ENCODE assay signal across 30 cellular contexts in the genomic region with DNA sequence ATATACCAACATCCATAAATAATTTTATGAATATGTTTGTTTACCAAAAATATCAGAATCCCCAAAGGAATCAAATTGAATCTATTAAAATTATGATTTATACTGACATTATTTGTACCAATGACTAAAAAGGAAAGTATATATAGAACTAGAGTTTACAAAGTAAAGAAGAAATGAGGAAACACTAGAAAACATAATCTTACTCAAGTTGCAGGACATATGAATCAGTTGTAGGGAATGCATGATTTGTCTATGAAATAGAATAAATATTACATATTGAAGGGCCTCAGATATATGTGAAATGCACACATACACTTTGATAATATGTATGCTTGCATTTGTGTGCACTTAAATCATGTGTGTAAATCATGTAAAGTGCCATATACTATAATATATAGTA.
"Had no signal": no experiment of that assay in that cellular context is flagged by ENCODE, and none has a peak within 500 bp of the region (broad histone marks: within the 10 kb centered on the region; RNA-seq: fewer than 3 reads in every experiment).

No MANE protein-coding gene starts in this region.

- H3K27ac ChIP-seq: brain microvascular endothelial cell, coronary artery, dorsolateral prefrontal cortex, gastroesophageal sphincter, heart right ventricle, hepatocyte had no signal

- ATAC-seq: activated CD4-positive, alpha-beta T cell treated with anti-CD3 and anti-CD28 coated beads for 36 hours; activated CD8-positive, alpha-beta memory T cell treated with anti-CD3 and anti-CD28 coated beads, Interleukin-2, amount 10 ng/mL, durations not matched to agents 7 days and 5 days; activated CD8-positive, alpha-beta T cell treated with anti-CD3 and anti-CD28 coated beads, Interleukin-2, amount 10 ng/mL, durations not matched to agents 7 days and 5 days; activated naive CD8-positive, alpha-beta T cell treated with anti-CD3 and anti-CD28 coated beads, Interleukin-2, amount 50 U/mL, for 24 hours; esophagus mucosa; gastroesophageal sphincter; heart right ventricle; T-helper 17 cell had no signal

- H3K27me3 ChIP-seq: brain microvascular endothelial cell, dorsolateral prefrontal cortex, gastroesophageal sphincter, heart right ventricle, hepatocyte had no signal

- H3K36me3 ChIP-seq: brain microvascular endothelial cell, gastroesophageal sphincter, heart right ventricle had no signal

- DNase-seq: activated CD4-positive, alpha-beta memory T cell treated with anti-CD3 and anti-CD28 coated beads for 36 hours; activated CD4-positive, alpha-beta T cell treated with anti-CD3 and anti-CD28 coated beads for 36 hours; activated CD4-positive, alpha-beta T cell treated with anti-CD3 and anti-CD28 coated beads, Interleukin-2, amount 10 ng/mL, durations not matched to agents 24 days and 14 days; activated CD4-positive, CD25-positive, alpha-beta regulatory T cell; activated CD4-positive, CD25-positive, alpha-beta regulatory T cell treated with anti-CD3 and anti-CD28 coated beads, Interleukin-2, amount 50 U/mL, for 72 hours; activated CD8-positive, alpha-beta memory T cell treated with anti-CD3 and anti-CD28 coated beads, Interleukin-2, amount 10 ng/mL, durations not matched to agents 7 days and 5 days; activated CD8-positive, alpha-beta memory T cell treated with anti-CD3 and anti-CD28 coated beads, Interleukin-2, amount 50 U/mL, for 4 hours; activated CD8-positive, alpha-beta T cell treated with anti-CD3 and anti-CD28 coated beads, Interleukin-2, amount 10 ng/mL, durations not matched to agents 7 days and 5 days; activated effector memory CD4-positive, alpha-beta T cell treated with anti-CD3 and anti-CD28 coated beads, Interleukin-2, amount 50 U/mL, for 16 hours; activated naive CD4-positive, alpha-beta T cell treated with anti-CD3 and anti-CD28 coated beads for 36 hours; activated naive CD8-positive, alpha-beta T cell treated with anti-CD3 and anti-CD28 coated beads for 36 hours; activated naive CD8-positive, alpha-beta T cell treated with anti-CD3 and anti-CD28 coated beads, Interleukin-2, amount 50 U/mL, for 24 hours; activated T-cell treated with anti-CD3 and anti-CD28 coated beads, Interleukin-2, amount 50 U/mL, for 1 hour; activated T-cell treated with anti-CD3 and anti-CD28 coated beads, Interleukin-2, amount 50 U/mL, for 48 hours; amniotic stem cell; anterior cingulate cortex; brain microvascular endothelial cell; caudate nucleus; dorsolateral prefrontal cortex; effector memory CD4-positive, alpha-beta T cell; endodermal cell; foreskin melanocyte; heart right ventricle; T-helper 1 cell; T-helper 17 cell had no signal

- H3K79me2 ChIP-seq: hepatocyte had no signal

- H3K4me1 ChIP-seq: gastroesophageal sphincter, heart right ventricle had no signal

- H2AFZ ChIP-seq: hepatocyte had no signal

- H3K4me2 ChIP-seq: hepatocyte had no signal

- H3K4me3 ChIP-seq: coronary artery, dorsolateral prefrontal cortex, gastroesophageal sphincter, heart right ventricle, hepatocyte had no signal

- FAIRE-seq: astrocyte had no signal
